In genomic region chr3:38168988-38169363, GRCh38 we compare ENCODE assay signal across 16 cellular contexts. TPM values are rescaled to one million over a fixed set of nuclear protein-coding genes. Genes with fewer than 3 reads are reported as not detected.
DNase-seq lines count a peak whose midpoint lies in the region; ATAC-seq, FAIRE-seq and TF ChIP-seq lines count a peak whose summit lies in the region.
"Had no signal": no experiment of that assay in that cellular context is flagged by ENCODE, and none has a peak within 500 bp of the region (broad histone marks: within the 10 kb centered on the region; RNA-seq: fewer than 3 reads in every experiment).

No MANE protein-coding gene starts in this region.

- TF ChIP-seq POLR2A in A549 (IDR thresholded peaks at IDR 0.05; ENCODE audit: low read length), result no peak
- TF ChIP-seq POLR2A in erythroblast (IDR thresholded peaks at IDR 0.05; ENCODE audit: low read length), result no peak

- H3K79me2 ChIP-seq in fibroblast of lung (ENCODE audit: control insufficient read depth, insufficient read depth, low read length), result peaks cover 85% of the 10 kb centered on the region

- ATAC-seq in A549, result no peak
- ATAC-seq in T-helper 17 cell, result no peak
- ATAC-seq in GM18858 (IDR thresholded peaks at IDR 0.05; ENCODE audit: unreplicated experiment), result no peak
- ATAC-seq: Right ventricle myocardium inferior; stimulated activated naive B cell treated with anti-CD40 and anti-IgM and Interleukin-4, amounts not matched to agents 10 μg/mL and 1 μg/mL and 100 μg/mL, for 72 hours had no signal

- no peaks in the 10 kb centered on the region for H3K27me3 ChIP-seq in fibroblast of lung (ENCODE audit: control insufficient read depth, insufficient read depth, low read length)
- H3K27me3 ChIP-seq: BE2C, ovary had no signal

- H3K27me3 Mint-ChIP-seq in T-helper 17 cell, result no peaks in the 10 kb centered on the region
- H3K27me3 Mint-ChIP-seq: stimulated activated naive B cell treated with anti-CD40 and anti-IgM and Interleukin-4, amounts not matched to agents 10 μg/mL and 1 μg/mL and 100 μg/mL, for 72 hours had no signal

- TF ChIP-seq CTCF in A549 (IDR thresholded peaks at IDR 0.05), result no peak
- TF ChIP-seq CTCF in fibroblast of lung (conservative IDR thresholded peaks at IDR 0.05 in 1 of 2, IDR thresholded peaks at IDR 0.05 in 1 of 2; ENCODE audit: low read depth in 1 of 2, low read length in 2 of 2), result no peak

- no peaks in the 10 kb centered on the region for H3K36me3 Mint-ChIP-seq in T-helper 17 cell (ENCODE audit: low read depth)

- no peak for DNase-seq in A549 (ENCODE audit: low read depth in 1 of 2, low spot score in 1 of 2)
- DNase-seq in EL, result peak; percentile 72
- no peak for DNase-seq in T-helper 17 cell
- peak in 1 of 2 donors; percentile 55 for DNase-seq in fibroblast of lung (ENCODE audit: low read depth in 2 of 2)
- no peak for DNase-seq in GM19240 (ENCODE audit: insufficient read length, low spot score)
- DNase-seq in erythroblast (lab: John Stamatoyannopoulos, UW), result no peak
- no peak for DNase-seq in DMS79 treated with DMSO at 0.1 percent for 48 hours (lab: John Stamatoyannopoulos, UW)
- DNase-seq: activated gamma-delta T cell treated with Interleukin-2 at 50 U/mL for 16 hours; BE2C; GF-D8; left ventricle myocardium inferior; ovary; stimulated activated naive B cell treated with anti-CD40 and anti-IgM and Interleukin-4, amounts not matched to agents 10 μg/mL and 1 μg/mL and 100 μg/mL, for 72 hours had no signal

- 92% methylated on average over 1 of the region's 1 CpG for WGBS in A549 (ENCODE audit: missing lambda C conversion rate)

- no peak overlapping the region for H2AFZ ChIP-seq in fibroblast of lung (ENCODE audit: low read length)

- no peaks in the 10 kb centered on the region for H4K20me1 ChIP-seq in fibroblast of lung (ENCODE audit: control insufficient read depth, extremely low read depth, insufficient read depth, low read length)

- no peak for TF ChIP-seq RAD21 in A549 (conservative IDR thresholded peaks at IDR 0.05 in 1 of 2, IDR thresholded peaks at IDR 0.05 in 1 of 2)

- peaks cover 65% of the 10 kb centered on the region for H3K4me1 Mint-ChIP-seq in T-helper 17 cell

- H3K9ac ChIP-seq in fibroblast of lung (ENCODE audit: insufficient read depth, low read length), result no peak overlapping the region

- no peak overlapping the region for H3K4me3 Mint-ChIP-seq in T-helper 17 cell
- H3K4me3 Mint-ChIP-seq: stimulated activated naive B cell treated with anti-CD40 and anti-IgM and Interleukin-4, amounts not matched to agents 10 μg/mL and 1 μg/mL and 100 μg/mL, for 72 hours had no signal

- no peak for FAIRE-seq in A549 (lab: Jason Lieb, UNC)

- H3K4me2 ChIP-seq in A549 (0 out of 3 replicates have a peak overlapping the region, but pooled peaks have one; percentile 9), fibroblast of lung (ENCODE audit: extremely low read depth, insufficient read depth, low read length) (peak overlapping the region; percentile 85)

- H3K4me1 ChIP-seq in A549 (peaks cover 44% of the 10 kb centered on the region), fibroblast of lung (ENCODE audit: control insufficient read depth, extremely low read depth, insufficient read depth, low read length) (peaks cover 11% of the 10 kb centered on the region)
- H3K4me1 ChIP-seq: BE2C had no signal

- H3K9me3 ChIP-seq in A549 (no peaks in the 10 kb centered on the region), T-helper 17 cell (ENCODE audit: control insufficient read depth, low read length, poor library complexity, severe bottlenecking) (no peaks in the 10 kb centered on the region), fibroblast of lung (ENCODE audit: control insufficient read depth, insufficient read depth, low read depth, low read length) (no peaks in the 10 kb centered on the region)
- H3K9me3 ChIP-seq: BE2C, left ventricle myocardium inferior, ovary had no signal

- POLR2A ChIA-PET in A549 (lab: Yijun Ruan, JAX), result no interaction called here

- H3K36me3 ChIP-seq in fibroblast of lung (ENCODE audit: control insufficient read depth, insufficient read depth, low read length), result no peaks in the 10 kb centered on the region
- H3K36me3 ChIP-seq: BE2C, left ventricle myocardium inferior, ovary had no signal

- no peak for TF ChIP-seq EP300 in A549 (IDR thresholded peaks at IDR 0.05)

- H3K4me3 ChIP-seq in A549 (no peak overlapping the region), fibroblast of lung (replicated peaks in 1 of 4; ENCODE audit: control extremely low read depth in 1 of 4, insufficient read depth in 1 of 4, low read depth in 3 of 4, low read length in 4 of 4) (peak overlapping the region; percentile 23 to 35 (median 28))
- H3K4me3 ChIP-seq: coronary artery, left ventricle myocardium inferior, ovary had no signal

- peak overlapping the region; percentile 62 for H3K27ac Mint-ChIP-seq in T-helper 17 cell
- H3K27ac Mint-ChIP-seq: stimulated activated naive B cell treated with anti-CD40 and anti-IgM and Interleukin-4, amounts not matched to agents 10 μg/mL and 1 μg/mL and 100 μg/mL, for 72 hours had no signal

- CTCF ChIA-PET in A549 (lab: Yijun Ruan, JAX), result no interaction called here

- H3K27ac ChIP-seq in A549 (no peak overlapping the region), fibroblast of lung (ENCODE audit: insufficient read depth, low read length) (peak overlapping the region; percentile 85)
- H3K27ac ChIP-seq: coronary artery, left ventricle myocardium inferior, ovary had no signal

TF ChIP-seq in A549, 52 proteins besides CTCF, POLR2A, EP300 and RAD21:
- TF ChIP-seq ATOH8 (CRISPR knock-in tag; IDR thresholded peaks at IDR 0.05; ENCODE audit: low read depth) (no peak), POLR2AphosphoS2 (conservative IDR thresholded peaks at IDR 0.05; ENCODE audit: low read length) (no peak), ESRRA (IDR thresholded peaks at IDR 0.05; ENCODE audit: borderline replicate concordance, low read length) (no peak), JUN (IDR thresholded peaks at IDR 0.05) (no peak), E2F6 (IDR thresholded peaks at IDR 0.05; ENCODE audit: borderline replicate concordance, low read depth) (no peak), RARB (CRISPR knock-in tag; IDR thresholded peaks at IDR 0.05) (no peak), ZFP36 (IDR thresholded peaks at IDR 0.05; ENCODE audit: borderline replicate concordance, partially characterized antibody) (no peak), RNF2 (IDR thresholded peaks at IDR 0.05; ENCODE audit: borderline replicate concordance, low read depth) (no peak), HOXB5 (CRISPR knock-in tag; IDR thresholded peaks at IDR 0.05) (no peak), ZSCAN20 (CRISPR knock-in tag; IDR thresholded peaks at IDR 0.05) (no peak), TFCP2L1 (CRISPR knock-in tag; IDR thresholded peaks at IDR 0.05) (no peak), MAX (IDR thresholded peaks at IDR 0.05) (no peak), CBX8 (IDR thresholded peaks at IDR 0.05) (no peak), HDAC2 (IDR thresholded peaks at IDR 0.05) (no peak)
TF ChIP-seq in A549: peak in this region for 0.

RNA-seq across cellular contexts. Expression of gene OXSR1, which starts 3.6 kb away (rescaled TPM):
- polyA plus RNA-seq in A549 (2011; rRNA removed), result 40.1 and 44.0 TPM in 2 replicates
- 12.9 and 16.7 TPM in 2 replicates for polyA plus RNA-seq in A549 (2012; cell fraction: cytosol; rRNA removed)
- polyA plus RNA-seq in A549 (2012; cell fraction: nucleus; rRNA removed), result 9.8 and 13.5 TPM in 2 replicates
- 28.0 to 30.2 TPM (median 28.8 TPM) in 3 replicates for polyA plus RNA-seq in A549 (2017; fragmentation: RNase III; extraction: RNeasy Plus Mini Kit Qiagen cat#74134 plus additional on column Dnase treatment)
- 27.1 and 27.9 TPM in 2 replicates for polyA minus RNA-seq in A549 (2011; rRNA and poly(A)+ RNA removed)
- total RNA-seq in T-helper 17 cell, result 10 to 100 TPM; 39.8 to 51.9 TPM
- total RNA-seq in fibroblast of lung, result 27.7 and 32.7 TPM in 2 replicates
- 38.9 and 45.2 TPM in 2 replicates for polyA plus RNA-seq in fibroblast of lung
- 25.6 and 28.9 TPM in 2 replicates for polyA plus RNA-seq in fibroblast of lung (2012)
- polyA minus RNA-seq in fibroblast of lung (ENCODE audit: low replicate concordance), result 11.6 and 11.9 TPM in 2 replicates

RNA-seq across cellular contexts. Expression of gene MYD88, which starts 30.5 kb away (rescaled TPM):
- polyA plus RNA-seq in A549 (2011; rRNA removed) (16.8 and 34.1 TPM in 2 replicates), A549 (2017; fragmentation: RNase III; extraction: RNeasy Plus Mini Kit Qiagen cat#74134 plus additional on column Dnase treatment) (20.8 to 24.7 TPM (median 22.3 TPM) in 3 replicates), fibroblast of lung (22.1 and 27.9 TPM in 2 replicates)
- polyA plus RNA-seq in A549 (2012; cell fraction: cytosol; rRNA removed), result 17.7 and 20.8 TPM in 2 replicates
- 18.3 and 27.6 TPM in 2 replicates for polyA plus RNA-seq in A549 (2012; cell fraction: nucleus; rRNA removed)
- 31.4 and 49.5 TPM in 2 replicates for polyA minus RNA-seq in A549 (2011; rRNA and poly(A)+ RNA removed)
- total RNA-seq in T-helper 17 cell (10 to 100 TPM; 44.0 to 45.5 TPM), fibroblast of lung (10.3 and 12.1 TPM in 2 replicates)
- 27.0 and 32.1 TPM in 2 replicates for polyA plus RNA-seq in fibroblast of lung (2012)
- 167 and 190 TPM in 2 replicates for polyA minus RNA-seq in fibroblast of lung (ENCODE audit: low replicate concordance)

RNA-seq across cellular contexts. Expression of gene ACAA1, which starts 32.0 kb away (rescaled TPM):
- 34.8 and 36.8 TPM in 2 replicates for polyA plus RNA-seq in A549 (2011; rRNA removed)
- 62.4 and 68.2 TPM in 2 replicates for polyA plus RNA-seq in A549 (2012; cell fraction: cytosol; rRNA removed)
- polyA plus RNA-seq in A549 (2012; cell fraction: nucleus; rRNA removed), result 96.5 and 116 TPM in 2 replicates
- 52.3 to 54.9 TPM (median 53.2 TPM) in 3 replicates for polyA plus RNA-seq in A549 (2017; fragmentation: RNase III; extraction: RNeasy Plus Mini Kit Qiagen cat#74134 plus additional on column Dnase treatment)
- 43.0 and 44.9 TPM in 2 replicates for polyA minus RNA-seq in A549 (2011; rRNA and poly(A)+ RNA removed)
- total RNA-seq in T-helper 17 cell, result 10 to 100 TPM; 78.2 to 79.3 TPM
- total RNA-seq in fibroblast of lung, result 26.5 and 41.0 TPM in 2 replicates
- polyA plus RNA-seq in fibroblast of lung, result 39.0 and 40.6 TPM in 2 replicates
- polyA plus RNA-seq in fibroblast of lung (2012), result 42.3 and 43.0 TPM in 2 replicates
- polyA minus RNA-seq in fibroblast of lung (ENCODE audit: low replicate concordance), result 41.0 and 57.1 TPM in 2 replicates
